In the genomic region with DNA sequence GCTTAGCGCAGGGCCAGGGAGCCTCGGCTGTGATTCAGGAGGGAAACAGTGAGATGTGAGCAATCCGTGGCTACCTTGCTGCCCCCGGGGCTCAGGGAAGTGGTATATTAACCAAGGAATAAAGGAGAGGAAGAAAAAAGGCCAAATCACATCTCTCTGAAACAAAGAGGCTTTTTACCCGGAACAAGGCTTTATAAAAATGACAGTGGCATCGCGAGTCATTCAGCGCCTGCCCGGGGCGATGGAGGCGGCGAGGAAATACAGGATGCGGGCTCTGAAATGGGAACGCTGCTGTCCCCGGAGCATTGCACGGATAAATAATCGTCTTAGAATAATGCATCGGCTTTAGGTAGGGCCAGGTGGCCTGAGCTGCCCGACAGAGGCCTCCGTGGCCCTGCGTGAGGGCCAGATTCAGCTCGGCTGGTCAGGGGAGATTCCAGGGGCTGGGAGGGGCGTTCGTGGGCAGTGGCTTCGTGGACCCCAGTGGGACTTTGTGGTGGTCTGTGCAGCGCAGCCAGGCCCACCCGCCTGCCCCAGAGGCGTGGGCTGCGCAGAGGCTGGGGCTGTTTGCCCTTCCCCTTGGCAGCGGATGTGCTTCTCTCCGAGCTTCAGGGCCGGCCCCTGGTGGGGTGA, we compare ENCODE assay signal across 19 cellular contexts.
DNase-seq lines count a peak whose midpoint lies in the region; ATAC-seq, FAIRE-seq and TF ChIP-seq lines count a peak whose summit lies in the region.
"Had no signal": no experiment of that assay in that cellular context is flagged by ENCODE, and none has a peak within 500 bp of the region (broad histone marks: within the 10 kb centered on the region; RNA-seq: fewer than 3 reads in every experiment).

No MANE protein-coding gene starts in this region.

- ATAC-seq in pancreas, result no peak
- ATAC-seq in aorta (ENCODE audit: low FRiP score), result no peak
- ATAC-seq in GM18519 (IDR thresholded peaks at IDR 0.05; ENCODE audit: low FRiP score, unreplicated experiment), result no peak
- no peak for ATAC-seq in HG02571 (IDR thresholded peaks at IDR 0.05; ENCODE audit: unreplicated experiment)
- ATAC-seq: HCT116 had no signal

- intact Hi-C loops in pancreas (cut with DNase I), result no loop called here
- intact Hi-C loops in aorta (cut with DNase I), result loop anchor here (5.0 kb wide), 2 partner anchors 41 to 46 kb away; no protein-coding TSS in a partner anchor

- no peaks in the 10 kb centered on the region for H3K36me3 ChIP-seq in pancreas
- no peaks in the 10 kb centered on the region for H3K36me3 ChIP-seq in aorta (ENCODE audit: control insufficient read depth in 1 of 2, insufficient read depth in 2 of 2, low read length in 1 of 2)

- no peak for TF ChIP-seq CTCF in pancreas (IDR thresholded peaks at IDR 0.05)

- no peak for FAIRE-seq in pancreas (lab: Jason Lieb, UNC)
- FAIRE-seq: GM12892 had no signal

- H3K9me3 ChIP-seq in pancreas (no peaks in the 10 kb centered on the region), aorta (ENCODE audit: control insufficient read depth, low read length) (no peaks in the 10 kb centered on the region)

- H3K27me3 ChIP-seq in pancreas (no peaks in the 10 kb centered on the region), aorta (ENCODE audit: control insufficient read depth in 1 of 2, insufficient read depth in 2 of 2, low read length in 1 of 2) (no peaks in the 10 kb centered on the region)

- H3K27ac ChIP-seq in pancreas, result peak overlapping the region in 3 of 4 donors; percentile 33 to 93 (median 76)
- peak overlapping the region; percentile 64 to 92 for H3K27ac ChIP-seq in aorta (ENCODE audit: low read depth in 1 of 2, low read length in 2 of 2)
- H3K27ac ChIP-seq: 22Rv1, HL-60 had no signal

- H3K4me3 ChIP-seq in pancreas (no peak overlapping the region), aorta (ENCODE audit: low read length in 2 of 2) (no peak overlapping the region)
- H3K4me3 ChIP-seq: K562 had no signal

- DNase-seq in DMS79 treated with DMSO at 0.1 percent for 48 hours (lab: John Stamatoyannopoulos, UW) (peak; percentile 45), DMS79 (lab: John Stamatoyannopoulos, UW) (no peak), foreskin melanocyte (peak; percentile 8), pancreas (no peak), aorta (no peak), HuH-7 (ENCODE audit: low spot score) (no peak)
- DNase-seq: C1 segment of cervical spinal cord; GDM1; NCI-H2107; NCI-H226; NCI-H526 treated with DMSO at 0.1 percent for 48 hours; NK-92 treated with Interleukin-12 subunit alpha and Interleukin-12 subunit beta, amount 100 ng/mL, for 24 hours had no signal

- 67 to 77% methylated on average over 32 of the region's 32 CpGs for WGBS in pancreas, 2 donors
- 83 to 85% methylated on average over 30 to 32 of the region's 32 CpGs for WGBS in aorta, 2 donors

- H3K4me1 ChIP-seq in pancreas (peaks cover 60 to 69% (median 68%) of the 10 kb centered on the region in 3 donors), aorta (ENCODE audit: control insufficient read depth in 1 of 2, insufficient read depth in 2 of 2, low read length in 2 of 2) (peaks cover 5 to 6% of the 10 kb centered on the region in 2 donors)

Comparison
In these comparisons a context has a peak if more than half of its experiments do, and no peak if none do; other contexts are left out.
1. DNase-seq: peak in DMS79 treated with DMSO at 0.1 percent for 48 hours (single experiment) and foreskin melanocyte (single experiment); none in DMS79 (single experiment), pancreas (0 of 6), aorta (0 of 2) and HuH-7 (single experiment).
2. intact Hi-C loops: an anchor here in aorta (5.0 kb wide); none called in pancreas.